ENCODE assay signal across 26 cellular contexts in genomic region chr14:30915596-30915995, GRCh38. TPM values are rescaled to one million over a fixed set of nuclear protein-coding genes. Genes with fewer than 3 reads are reported as not detected.
"Had no signal": no experiment of that assay in that cellular context is flagged by ENCODE, and none has a peak within 500 bp of the region (broad histone marks: within the 10 kb centered on the region; RNA-seq: fewer than 3 reads in every experiment).

No MANE protein-coding gene starts in this region.

- H3K27ac ChIP-seq: adrenal gland, ascending aorta, cardiac muscle cell, coronary artery, neutrophil, prostate gland, sigmoid colon, spleen, testis, transverse colon, VCaP had no signal

- H3K4me1 ChIP-seq: adrenal gland, ascending aorta, prostate gland, testis, transverse colon had no signal

- ATAC-seq: effector memory CD8-positive, alpha-beta T cell; left cardiac atrium had no signal

- H3K4me3 ChIP-seq: adrenal gland, ascending aorta, cardiac muscle cell, coronary artery, prostate gland, sigmoid colon, spleen, testis, transverse colon had no signal

- DNase-seq: activated CD4-positive, alpha-beta T cell treated with anti-CD3 and anti-CD28 coated beads for 4 hours; activated CD4-positive, alpha-beta T cell treated with anti-CD3 and anti-CD28 coated beads, Interleukin-2, amount 50 U/mL, for 4 hours; activated CD8-positive, alpha-beta memory T cell treated with anti-CD3 and anti-CD28 coated beads for 24 hours; activated effector memory CD4-positive, alpha-beta T cell treated with Interleukin-2 at 50 U/mL for 16 hours; activated naive CD4-positive, alpha-beta T cell treated with Interleukin-2 at 50 U/mL for 16 hours; adrenal gland; effector memory CD8-positive, alpha-beta T cell; foreskin melanocyte; left cardiac atrium; mammary epithelial cell; naive B cell; nephron progenitor cell; retina; sigmoid colon; spleen; stimulated activated naive CD4-positive, alpha-beta T cell treated with Interleukin-2 at 50 U/mL for 16 hours; T-helper 9 cell; testis; transverse colon had no signal

- FAIRE-seq: endothelial cell of umbilical vein had no signal

- H3K36me3 ChIP-seq: prostate gland had no signal

- H3K9me3 ChIP-seq: adrenal gland, ascending aorta, neutrophil, prostate gland, sigmoid colon, spleen, testis, transverse colon had no signal

- H3K27me3 ChIP-seq: adrenal gland, ascending aorta, cardiac muscle cell, neutrophil, sigmoid colon, spleen, testis, transverse colon had no signal

RNA-seq across cellular contexts. Expression of gene COCH, which starts 41.2 kb away (rescaled TPM):
- total RNA-seq: mammary epithelial cell had no signal
- polyA plus RNA-seq: mammary epithelial cell had no signal
